Comparison of ENCODE assay signal across 12 cellular contexts in the genomic region with DNA sequence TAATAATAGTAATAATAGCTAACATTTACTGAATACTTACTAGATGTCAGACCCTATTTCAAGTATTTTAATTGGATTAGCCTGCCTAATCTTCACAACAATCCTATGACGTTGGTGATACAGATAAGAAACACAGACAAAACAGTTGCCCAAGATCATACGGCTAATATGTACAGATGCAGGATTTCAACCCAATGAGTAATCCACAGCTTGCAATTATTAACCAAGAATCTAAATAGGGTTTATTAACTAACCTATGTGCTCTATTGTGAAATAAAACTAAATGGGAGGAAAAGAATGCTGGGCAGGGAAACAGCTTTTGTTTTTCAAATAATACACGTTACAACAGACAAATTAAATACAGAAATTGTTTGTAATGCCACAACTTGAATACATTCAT. TPM values are rescaled to one million over a fixed set of nuclear protein-coding genes. Genes with fewer than 3 reads are reported as not detected.
DNase-seq lines count a peak whose midpoint lies in the region; ATAC-seq and TF ChIP-seq lines count a peak whose summit lies in the region.
"Had no signal": no experiment of that assay in that cellular context is flagged by ENCODE, and none has a peak within 500 bp of the region (broad histone marks: within the 10 kb centered on the region; RNA-seq: fewer than 3 reads in every experiment).

No MANE protein-coding gene starts in this region.

- DNase-seq in SK-N-SH (peak; percentile 30), NCI-H1417 (lab: John Stamatoyannopoulos, UW) (no peak), hepatic stellate cell (ENCODE audit: low spot score) (no peak), AG08395 (ENCODE audit: low spot score) (no peak)
- DNase-seq in activated CD4-positive, alpha-beta T cell treated with anti-CD3 and anti-CD28 coated beads, Interleukin-2, amount 10 ng/mL, durations not matched to agents 7 days and 5 days = no peak
- DNase-seq: DMS153; NK-92 treated with Interleukin-12 subunit alpha and Interleukin-12 subunit beta, amount 100 ng/mL, for 24 hours; stimulated activated CD8-positive, alpha-beta memory T cell treated with anti-CD3 and anti-CD28 coated beads, Interleukin-4, amount 100 ng/mL, for 48 hours had no signal

- no peaks in the 10 kb centered on the region for H4K20me1 ChIP-seq in SK-N-SH (ENCODE audit: insufficient read depth)

- no peaks in the 10 kb centered on the region for H3K4me1 Mint-ChIP-seq in activated CD4-positive, alpha-beta T cell treated with anti-CD3 and anti-CD28 coated beads, Interleukin-2, amount 10 ng/mL, durations not matched to agents 7 days and 5 days

- TF ChIP-seq CTCF in SK-N-SH (IDR thresholded peaks at IDR 0.05) (no peak), liver (IDR thresholded peaks at IDR 0.05; ENCODE audit: low read depth, low read length, missing input control) (no peak)

- no peak overlapping the region for H3K4me3 Mint-ChIP-seq in activated CD4-positive, alpha-beta T cell treated with anti-CD3 and anti-CD28 coated beads, Interleukin-2, amount 10 ng/mL, durations not matched to agents 7 days and 5 days

- peak overlapping the region in 1 of 2 experiments; percentile 33; a peak in 2 of 4 replicates for H3K4me3 ChIP-seq in SK-N-SH (ENCODE audit: low read depth in 2 of 2, low read length in 1 of 2)
- H3K4me3 ChIP-seq in liver (ENCODE audit: low read depth in 1 of 3, low read length in 3 of 3) = peak overlapping the region in 2 of 3 donors; percentile 17 to 26

- H3K27ac Mint-ChIP-seq in activated CD4-positive, alpha-beta T cell treated with anti-CD3 and anti-CD28 coated beads, Interleukin-2, amount 10 ng/mL, durations not matched to agents 7 days and 5 days = no peak overlapping the region

- H3K9me3 ChIP-seq in SK-N-SH (no peaks in the 10 kb centered on the region), liver (ENCODE audit: control insufficient read depth in 4 of 4, low read length in 3 of 4) (no peaks in the 10 kb centered on the region)

- H3K4me1 ChIP-seq in SK-N-SH (ENCODE audit: control insufficient read depth in 1 of 2, insufficient read depth in 2 of 2, low read depth in 1 of 2, low read length in 1 of 2) (peaks cover 32 to 36% of the 10 kb centered on the region in 2 experiments), liver (ENCODE audit: control insufficient read depth in 4 of 4, insufficient read depth in 4 of 4, low read length in 3 of 4) (peaks cover 2 to 31% (median 16%) of the 10 kb centered on the region in 4 donors)

- no peak overlapping the region for H2AFZ ChIP-seq in SK-N-SH (ENCODE audit: low read depth)

- no peak for TF ChIP-seq RAD21 in SK-N-SH (IDR thresholded peaks at IDR 0.05; ENCODE audit: low read length)
- TF ChIP-seq RAD21 in liver (IDR thresholded peaks at IDR 0.05) = no peak

- H3F3A ChIP-seq in SK-N-SH (replicated peaks; ENCODE audit: insufficient read depth) = peaks cover 13% of the 10 kb centered on the region

- POLR2A ChIA-PET in SK-N-SH (lab: Yijun Ruan, JAX) = interaction anchor here (0.6 to 2.5 kb wide), 15 partner anchors 25 to 754 kb away, joined by 3 to 31 read pairs (median 4); partner anchors contain the start of gene HAND2
- POLR2A ChIA-PET in activated CD4-positive, alpha-beta T cell treated with anti-CD3 and anti-CD28 coated beads, Interleukin-2, amount 10 ng/mL, durations not matched to agents 7 days and 5 days (lab: Charles Lee) = no interaction called here

- H3K27me3 ChIP-seq in SK-N-SH (ENCODE audit: insufficient read depth) (no peaks in the 10 kb centered on the region), liver (ENCODE audit: control insufficient read depth in 4 of 4, insufficient read depth in 4 of 4, low read length in 3 of 4) (no peaks in the 10 kb centered on the region)

- H3K36me3 ChIP-seq in SK-N-SH (replicated peaks in 1 of 2; ENCODE audit: control insufficient read depth in 1 of 2, insufficient read depth in 2 of 2, low read length in 1 of 2) = peaks cover 5 to 24% of the 10 kb centered on the region in 2 experiments
- peaks cover 0 to 5% (median 0%) of the 10 kb centered on the region in 4 donors for H3K36me3 ChIP-seq in liver (ENCODE audit: control insufficient read depth in 4 of 4, insufficient read depth in 3 of 4, low read depth in 1 of 4, low read length in 3 of 4)

- CTCF ChIA-PET in SK-N-SH (lab: Yijun Ruan, JAX) = interaction anchor here (0.7 to 2.5 kb wide), 24 partner anchors 10 to 512 kb away, joined by 3 to 17 read pairs (median 4); no protein-coding TSS in a partner anchor
- CTCF ChIA-PET in activated CD4-positive, alpha-beta T cell treated with anti-CD3 and anti-CD28 coated beads, Interleukin-2, amount 10 ng/mL, durations not matched to agents 7 days and 5 days (lab: Charles Lee) = no interaction called here

- no peaks in the 10 kb centered on the region for H3K9me3 Mint-ChIP-seq in activated CD4-positive, alpha-beta T cell treated with anti-CD3 and anti-CD28 coated beads, Interleukin-2, amount 10 ng/mL, durations not matched to agents 7 days and 5 days

- H3K27me3 Mint-ChIP-seq in activated CD4-positive, alpha-beta T cell treated with anti-CD3 and anti-CD28 coated beads, Interleukin-2, amount 10 ng/mL, durations not matched to agents 7 days and 5 days = no peaks in the 10 kb centered on the region

- 0 out of 2 replicates have a peak overlapping the region, but pooled peaks have one; percentile 9 for H3K9ac ChIP-seq in SK-N-SH
- no peak overlapping the region for H3K9ac ChIP-seq in liver (ENCODE audit: low read depth in 1 of 2, low read length in 2 of 2)
- H3K9ac ChIP-seq: KMS-11 had no signal

- no peaks in the 10 kb centered on the region; the same call in 1 of the 2 replicates for H3K9me2 ChIP-seq in SK-N-SH

- peaks cover 18% of the 10 kb centered on the region; the same call in 1 of the 2 replicates for H3K79me2 ChIP-seq in SK-N-SH (ENCODE audit: insufficient read depth)

- peaks cover 5% of the 10 kb centered on the region for H3K36me3 Mint-ChIP-seq in activated CD4-positive, alpha-beta T cell treated with anti-CD3 and anti-CD28 coated beads, Interleukin-2, amount 10 ng/mL, durations not matched to agents 7 days and 5 days (ENCODE audit: low read depth)

- peak overlapping the region; percentile 30 to 98; a peak in 3 of 4 replicates for H3K27ac ChIP-seq in SK-N-SH (ENCODE audit: low read depth in 2 of 2, low read length in 1 of 2)
- H3K27ac ChIP-seq in liver (ENCODE audit: low read depth in 1 of 2, low read length in 2 of 2) = peak overlapping the region in 1 of 2 donors; percentile 27
- H3K27ac ChIP-seq: KMS-11 had no signal

- peak overlapping the region; percentile 30; the same call in 1 of the 2 replicates for H3K4me2 ChIP-seq in SK-N-SH
- H3K4me2 ChIP-seq: KMS-11 had no signal

- ATAC-seq in GM18517 (IDR thresholded peaks at IDR 0.05; ENCODE audit: unreplicated experiment) (peak; percentile 65), HG02763 (IDR thresholded peaks at IDR 0.05; ENCODE audit: unreplicated experiment) (peak; percentile 52)

- TF ChIP-seq EP300 in SK-N-SH (IDR thresholded peaks at IDR 0.05; ENCODE audit: borderline replicate concordance in 1 of 2, low read depth in 1 of 2, low read length in 1 of 2) = peak in 1 of 2 experiments; percentile 94; a peak in 3 of 4 replicates

- 8% methylated on average over 3 of the region's 3 CpGs for WGBS in SK-N-SH (ENCODE audit: low lambda C conversion rate)
- 15% methylated on average over 3 of the region's 3 CpGs for WGBS in liver

TF ChIP-seq in SK-N-SH, 30 proteins besides CTCF, POLR2A, EP300 and RAD21 (continues in another document):
- TF ChIP-seq ELF1 (IDR thresholded peaks at IDR 0.05) = no peak
- TF ChIP-seq, protein P1, sequence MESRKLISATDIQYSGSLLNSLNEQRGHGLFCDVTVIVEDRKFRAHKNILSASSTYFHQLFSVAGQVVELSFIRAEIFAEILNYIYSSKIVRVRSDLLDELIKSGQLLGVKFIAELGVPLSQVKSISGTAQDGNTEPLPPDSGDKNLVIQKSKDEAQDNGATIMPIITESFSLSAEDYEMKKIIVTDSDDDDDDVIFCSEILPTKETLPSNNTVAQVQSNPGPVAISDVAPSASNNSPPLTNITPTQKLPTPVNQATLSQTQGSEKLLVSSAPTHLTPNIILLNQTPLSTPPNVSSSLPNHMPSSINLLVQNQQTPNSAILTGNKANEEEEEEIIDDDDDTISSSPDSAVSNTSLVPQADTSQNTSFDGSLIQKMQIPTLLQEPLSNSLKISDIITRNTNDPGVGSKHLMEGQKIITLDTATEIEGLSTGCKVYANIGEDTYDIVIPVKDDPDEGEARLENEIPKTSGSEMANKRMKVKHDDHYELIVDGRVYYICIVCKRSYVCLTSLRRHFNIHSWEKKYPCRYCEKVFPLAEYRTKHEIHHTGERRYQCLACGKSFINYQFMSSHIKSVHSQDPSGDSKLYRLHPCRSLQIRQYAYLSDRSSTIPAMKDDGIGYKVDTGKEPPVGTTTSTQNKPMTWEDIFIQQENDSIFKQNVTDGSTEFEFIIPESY (IDR thresholded peaks at IDR 0.05; ENCODE audit: borderline replicate concordance, low read depth) = no peak

TF ChIP-seq in liver, 16 proteins besides CTCF, POLR2A, EP300 and RAD21 (continues in another document):
- peak; percentile 38 to 62 for TF ChIP-seq HNF4A (conservative IDR thresholded peaks at IDR 0.05)
- no peak for TF ChIP-seq EGR1 (IDR thresholded peaks at IDR 0.05; ENCODE audit: low read depth in 2 of 2)
- no peak for TF ChIP-seq GABPA (IDR thresholded peaks at IDR 0.05 in 1 of 2, conservative IDR thresholded peaks at IDR 0.05 in 1 of 2)
- peak; percentile 68 for TF ChIP-seq FOXA2 (IDR thresholded peaks at IDR 0.05)
- TF ChIP-seq RXRA (IDR thresholded peaks at IDR 0.05) = peak in 1 of 2 donors; percentile 56
- peak; percentile 48 for TF ChIP-seq SP1 (IDR thresholded peaks at IDR 0.05)
- TF ChIP-seq TAF1 (conservative IDR thresholded peaks at IDR 0.05) = no peak

RNA-seq across cellular contexts. Expression of gene FBXO8, which starts 23.4 kb away (rescaled TPM):
- polyA plus RNA-seq in SK-N-SH (2012; rRNA removed) = 16.0 and 21.4 TPM in 2 replicates
- 21.7 and 21.9 TPM in 2 replicates for polyA plus RNA-seq in SK-N-SH (2012; cell fraction: cytosol; rRNA removed)
- polyA plus RNA-seq in SK-N-SH (2012; cell fraction: nucleus; rRNA removed) = 8.5 and 10.4 TPM in 2 replicates
- total RNA-seq in liver = 10 to 100 TPM; 31.2 to 56.1 TPM
- 10 to 100 TPM; 15.0 to 38.9 TPM for polyA plus RNA-seq in liver
- total RNA-seq in activated CD4-positive, alpha-beta T cell treated with anti-CD3 and anti-CD28 coated beads, Interleukin-2, amount 10 ng/mL, durations not matched to agents 7 days and 5 days = 10 to 100 TPM; 19.8 to 22.0 TPM

RNA-seq across cellular contexts. Expression of gene CEP44, which starts 23.6 kb away (rescaled TPM):
- polyA plus RNA-seq in SK-N-SH (2012; rRNA removed) (3.8 and 7.3 TPM in 2 replicates), liver (1 to 10 TPM; 2.2 to 2.5 TPM)
- 5.0 and 5.4 TPM in 2 replicates for polyA plus RNA-seq in SK-N-SH (2012; cell fraction: cytosol; rRNA removed)
- 7.8 and 16.3 TPM in 2 replicates for polyA plus RNA-seq in SK-N-SH (2012; cell fraction: nucleus; rRNA removed)
- 10 to 100 TPM in 1 of 2 donors, 1 to 10 TPM in 1; 9.6 to 18.7 TPM for total RNA-seq in liver
- 10 to 100 TPM; 21.7 to 24.2 TPM for total RNA-seq in activated CD4-positive, alpha-beta T cell treated with anti-CD3 and anti-CD28 coated beads, Interleukin-2, amount 10 ng/mL, durations not matched to agents 7 days and 5 days
